In genomic region chr20:25579081-25579770, GRCh38 we compare ENCODE assay signal across 1 cellular context.
TF ChIP-seq lines count a peak whose summit lies in the region.

No MANE protein-coding gene starts in this region.

TF ChIP-seq in HepG2, 621 proteins besides CTCF, POLR2A, EP300 and RAD21 (continued from another document and continues in another):
- TF ChIP-seq ZNF570 (CRISPR knock-in tag; IDR thresholded peaks at IDR 0.05; ENCODE audit: borderline replicate concordance) (no peak), ZNF280D (CRISPR knock-in tag; IDR thresholded peaks at IDR 0.05) (peak; percentile 73; the same call in 1 of the 2 replicates), ZNF205 (CRISPR knock-in tag; IDR thresholded peaks at IDR 0.05) (no peak; the same call in 1 of the 2 replicates), ZBTB38 (CRISPR knock-in tag; IDR thresholded peaks at IDR 0.05) (0 out of 2 replicates have a peak, but pooled peaks have one; percentile 30), ZNF713 (CRISPR knock-in tag; IDR thresholded peaks at IDR 0.05) (no peak), ZNF20 (CRISPR knock-in tag; IDR thresholded peaks at IDR 0.05) (no peak), HNRNPK (IDR thresholded peaks at IDR 0.05; ENCODE audit: low read depth, low read length, poor library complexity, severe bottlenecking) (no peak), HNRNPH1 (optimal IDR thresholded peaks at IDR 0.05; ENCODE audit: low read depth, low read length) (no peak), ZNF292 (CRISPR knock-in tag; IDR thresholded peaks at IDR 0.05; ENCODE audit: borderline replicate concordance, low read depth) (peak; percentile 85; the same call in 1 of the 2 replicates), ZNF839 (CRISPR knock-in tag; IDR thresholded peaks at IDR 0.05; ENCODE audit: borderline replicate concordance) (peak; percentile 63; the same call in 1 of the 2 replicates), ZNF607 (CRISPR knock-in tag; IDR thresholded peaks at IDR 0.05; ENCODE audit: borderline replicate concordance) (no peak), THAP11 (CRISPR knock-in tag; IDR thresholded peaks at IDR 0.05) (no peak), IRF2 (CRISPR knock-in tag; IDR thresholded peaks at IDR 0.05) (peak; percentile 42; the same call in 1 of the 2 replicates), ZNF484 (CRISPR knock-in tag; IDR thresholded peaks at IDR 0.05; ENCODE audit: borderline replicate concordance, low read depth) (no peak), ZSCAN20 (CRISPR knock-in tag; IDR thresholded peaks at IDR 0.05; ENCODE audit: borderline replicate concordance) (no peak), ZNF251 (CRISPR knock-in tag; IDR thresholded peaks at IDR 0.05) (no peak), JUN (CRISPR knock-in tag; IDR thresholded peaks at IDR 0.05) (peak; percentile 81), TOE1 (CRISPR knock-in tag; IDR thresholded peaks at IDR 0.05) (no peak), ZNF720 (CRISPR knock-in tag; IDR thresholded peaks at IDR 0.05) (no peak), MYNN (CRISPR knock-in tag; IDR thresholded peaks at IDR 0.05; ENCODE audit: low read depth) (no peak), ZNF678 (CRISPR knock-in tag; IDR thresholded peaks at IDR 0.05) (no peak), RFXAP (CRISPR knock-in tag; IDR thresholded peaks at IDR 0.05; ENCODE audit: borderline replicate concordance) (0 out of 2 replicates have a peak, but pooled peaks have one; percentile 45), ERF (CRISPR knock-in tag; IDR thresholded peaks at IDR 0.05) (0 out of 2 replicates have a peak, but pooled peaks have one; percentile 33), HOXA5 (CRISPR knock-in tag; IDR thresholded peaks at IDR 0.05) (no peak), PITX1 (CRISPR knock-in tag; IDR thresholded peaks at IDR 0.05) (peak; percentile 37; the same call in 1 of the 2 replicates), ZBTB7B (CRISPR knock-in tag; IDR thresholded peaks at IDR 0.05) (0 out of 2 replicates have a peak, but pooled peaks have one; percentile 41), ZNF451 (CRISPR knock-in tag; IDR thresholded peaks at IDR 0.05) (0 out of 2 replicates have a peak, but pooled peaks have one; percentile 66), SIN3A (IDR thresholded peaks at IDR 0.05; ENCODE audit: borderline replicate concordance, low read depth, low read length) (no peak), FOXP4 (CRISPR knock-in tag; IDR thresholded peaks at IDR 0.05) (peak; percentile 57), ESRRA (CRISPR knock-in tag; IDR thresholded peaks at IDR 0.05; ENCODE audit: low read depth) (peak; percentile 87; the same call in 1 of the 2 replicates), ZNF263 (CRISPR knock-in tag; IDR thresholded peaks at IDR 0.05) (peak; percentile 69), ZNF382 (CRISPR knock-in tag; IDR thresholded peaks at IDR 0.05; ENCODE audit: borderline replicate concordance) (no peak), ZNF296 (CRISPR knock-in tag; conservative IDR thresholded peaks at IDR 0.05) (no peak), ZNF790 (CRISPR knock-in tag; IDR thresholded peaks at IDR 0.05; ENCODE audit: borderline replicate concordance) (no peak), ZKSCAN1 (IDR thresholded peaks at IDR 0.05; ENCODE audit: low read length) (0 out of 2 replicates have a peak, but pooled peaks have one; percentile 14), POLR2G (IDR thresholded peaks at IDR 0.05; ENCODE audit: low read depth, low read length) (no peak), MIXL1 (CRISPR knock-in tag; IDR thresholded peaks at IDR 0.05) (peak; percentile 72; the same call in 1 of the 2 replicates), KLF12 (CRISPR knock-in tag; IDR thresholded peaks at IDR 0.05; ENCODE audit: borderline replicate concordance) (no peak), ZNF660 (CRISPR knock-in tag; IDR thresholded peaks at IDR 0.05; ENCODE audit: borderline replicate concordance, low read depth) (no peak), KMT2A (CRISPR knock-in tag; IDR thresholded peaks at IDR 0.05) (peak; percentile 47; the same call in 1 of the 2 replicates), FOXA1 (IDR thresholded peaks at IDR 0.05) (no peak), FOXA1 (CRISPR knock-in tag; IDR thresholded peaks at IDR 0.05) (no peak), ZMYM3 (CRISPR knock-in tag; IDR thresholded peaks at IDR 0.05) (0 out of 2 replicates have a peak, but pooled peaks have one; percentile 8), ZNF652 (CRISPR knock-in tag; IDR thresholded peaks at IDR 0.05; ENCODE audit: borderline replicate concordance, low read depth) (no peak), RXRA (CRISPR knock-in tag; IDR thresholded peaks at IDR 0.05) (peak; percentile 98), CREB1 (IDR thresholded peaks at IDR 0.05) (no peak), CREB1 (CRISPR knock-in tag; IDR thresholded peaks at IDR 0.05) (no peak), NR1H2 (CRISPR knock-in tag; IDR thresholded peaks at IDR 0.05; ENCODE audit: borderline replicate concordance, low read depth) (no peak), ZBTB21 (CRISPR knock-in tag; IDR thresholded peaks at IDR 0.05) (0 out of 2 replicates have a peak, but pooled peaks have one; percentile 34), EHMT2 (IDR thresholded peaks at IDR 0.05; ENCODE audit: borderline replicate concordance, low read depth, low read length) (no peak), NR2F6 (IDR thresholded peaks at IDR 0.05) (peak; percentile 88), NR2F6 (CRISPR knock-in tag; IDR thresholded peaks at IDR 0.05) (peak; percentile 88), CCAR2 (optimal IDR thresholded peaks at IDR 0.05; ENCODE audit: low read depth, low read length) (no peak), PRPF4 (IDR thresholded peaks at IDR 0.05; ENCODE audit: low read depth, low read length, poor library complexity, severe bottlenecking) (no peak), SRY (CRISPR knock-in tag; IDR thresholded peaks at IDR 0.05) (no peak), PHB2 (IDR thresholded peaks at IDR 0.05; ENCODE audit: partially characterized antibody) (no peak), RARA (CRISPR knock-in tag; IDR thresholded peaks at IDR 0.05) (peak; percentile 99), ZNF800 (CRISPR knock-in tag; IDR thresholded peaks at IDR 0.05) (0 out of 2 replicates have a peak, but pooled peaks have one; percentile 41), ADNP (CRISPR knock-in tag; IDR thresholded peaks at IDR 0.05) (no peak), RBAK (CRISPR knock-in tag; IDR thresholded peaks at IDR 0.05) (0 out of 2 replicates have a peak, but pooled peaks have one; percentile 8), ZBTB20 (CRISPR knock-in tag; IDR thresholded peaks at IDR 0.05; ENCODE audit: borderline replicate concordance, low read depth) (no peak)
- TF ChIP-seq, protein P1, sequence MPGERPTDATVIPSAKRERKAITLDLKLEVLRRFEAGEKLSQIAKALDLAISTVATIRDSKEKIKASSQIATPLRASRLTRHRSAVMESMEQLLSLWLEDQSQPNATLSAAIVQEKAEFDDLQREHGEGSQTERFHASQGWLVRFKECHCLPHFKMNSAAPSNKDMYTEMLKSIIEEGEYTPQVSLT (CRISPR knock-in tag; IDR thresholded peaks at IDR 0.05; ENCODE audit: borderline replicate concordance, low read depth), result no peak
- TF ChIP-seq, protein P2, sequence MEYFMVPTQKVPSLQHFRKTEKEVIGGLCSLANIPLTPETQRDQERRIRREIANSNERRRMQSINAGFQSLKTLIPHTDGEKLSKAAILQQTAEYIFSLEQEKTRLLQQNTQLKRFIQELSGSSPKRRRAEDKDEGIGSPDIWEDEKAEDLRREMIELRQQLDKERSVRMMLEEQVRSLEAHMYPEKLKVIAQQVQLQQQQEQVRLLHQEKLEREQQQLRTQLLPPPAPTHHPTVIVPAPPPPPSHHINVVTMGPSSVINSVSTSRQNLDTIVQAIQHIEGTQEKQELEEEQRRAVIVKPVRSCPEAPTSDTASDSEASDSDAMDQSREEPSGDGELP (IDR thresholded peaks at IDR 0.05; ENCODE audit: borderline replicate concordance, low read depth), result no peak
- TF ChIP-seq, protein P3, sequence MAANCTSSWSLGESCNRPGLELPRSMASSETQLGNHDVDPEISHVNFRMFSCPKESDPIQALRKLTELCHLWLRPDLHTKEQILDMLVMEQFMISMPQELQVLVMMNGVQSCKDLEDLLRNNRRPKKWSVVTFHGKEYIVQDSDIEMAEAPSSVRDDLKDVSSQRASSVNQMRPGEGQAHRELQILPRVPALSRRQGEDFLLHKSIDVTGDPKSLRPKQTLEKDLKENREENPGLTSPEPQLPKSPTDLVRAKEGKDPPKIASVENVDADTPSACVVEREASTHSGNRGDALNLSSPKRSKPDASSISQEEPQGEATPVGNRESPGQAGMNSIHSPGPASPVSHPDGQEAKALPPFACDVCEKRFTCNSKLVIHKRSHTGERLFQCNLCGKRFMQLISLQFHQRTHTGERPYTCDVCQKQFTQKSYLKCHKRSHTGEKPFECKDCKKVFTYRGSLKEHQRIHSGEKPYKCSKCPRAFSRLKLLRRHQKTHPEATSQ (CRISPR knock-in tag; IDR thresholded peaks at IDR 0.05; ENCODE audit: borderline replicate concordance), result no peak
- TF ChIP-seq, protein P4, sequence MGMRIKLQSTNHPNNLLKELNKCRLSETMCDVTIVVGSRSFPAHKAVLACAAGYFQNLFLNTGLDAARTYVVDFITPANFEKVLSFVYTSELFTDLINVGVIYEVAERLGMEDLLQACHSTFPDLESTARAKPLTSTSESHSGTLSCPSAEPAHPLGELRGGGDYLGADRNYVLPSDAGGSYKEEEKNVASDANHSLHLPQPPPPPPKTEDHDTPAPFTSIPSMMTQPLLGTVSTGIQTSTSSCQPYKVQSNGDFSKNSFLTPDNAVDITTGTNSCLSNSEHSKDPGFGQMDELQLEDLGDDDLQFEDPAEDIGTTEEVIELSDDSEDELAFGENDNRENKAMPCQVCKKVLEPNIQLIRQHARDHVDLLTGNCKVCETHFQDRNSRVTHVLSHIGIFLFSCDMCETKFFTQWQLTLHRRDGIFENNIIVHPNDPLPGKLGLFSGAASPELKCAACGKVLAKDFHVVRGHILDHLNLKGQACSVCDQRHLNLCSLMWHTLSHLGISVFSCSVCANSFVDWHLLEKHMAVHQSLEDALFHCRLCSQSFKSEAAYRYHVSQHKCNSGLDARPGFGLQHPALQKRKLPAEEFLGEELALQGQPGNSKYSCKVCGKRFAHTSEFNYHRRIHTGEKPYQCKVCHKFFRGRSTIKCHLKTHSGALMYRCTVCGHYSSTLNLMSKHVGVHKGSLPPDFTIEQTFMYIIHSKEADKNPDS (CRISPR knock-in tag; IDR thresholded peaks at IDR 0.05), result peak; percentile 96
- TF ChIP-seq, protein P5, sequence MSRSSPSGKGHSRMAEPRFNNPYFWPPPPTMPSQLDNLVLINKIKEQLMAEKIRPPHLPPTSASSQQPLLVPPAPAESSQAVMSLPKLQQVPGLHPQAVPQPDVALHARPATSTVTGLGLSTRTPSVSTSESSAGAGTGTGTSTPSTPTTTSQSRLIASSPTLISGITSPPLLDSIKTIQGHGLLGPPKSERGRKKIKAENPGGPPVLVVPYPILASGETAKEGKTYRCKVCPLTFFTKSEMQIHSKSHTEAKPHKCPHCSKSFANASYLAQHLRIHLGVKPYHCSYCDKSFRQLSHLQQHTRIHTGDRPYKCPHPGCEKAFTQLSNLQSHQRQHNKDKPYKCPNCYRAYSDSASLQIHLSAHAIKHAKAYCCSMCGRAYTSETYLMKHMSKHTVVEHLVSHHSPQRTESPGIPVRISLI (CRISPR knock-in tag; IDR thresholded peaks at IDR 0.05; ENCODE audit: borderline replicate concordance), result no peak
